8 cellular contexts compared by ENCODE assay signal in the genomic region with DNA sequence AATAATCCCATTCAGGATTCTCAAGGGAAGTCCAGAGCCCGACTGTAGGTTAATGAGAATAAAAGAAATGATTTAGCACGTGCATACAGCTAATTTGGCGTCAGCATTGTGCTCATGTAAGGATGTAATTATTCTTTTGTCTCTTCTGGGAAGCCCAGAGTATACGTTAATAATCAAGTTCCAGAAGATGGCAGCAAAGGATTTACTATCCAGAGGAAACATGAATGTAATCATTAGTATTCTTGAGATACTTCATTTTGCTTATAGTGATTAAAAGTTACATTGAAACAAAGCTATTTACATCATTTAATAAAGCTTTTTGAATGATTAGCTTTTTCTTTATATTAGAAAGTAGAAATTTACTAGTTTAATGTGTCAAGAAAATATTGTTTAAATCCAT.
DNase-seq lines count a peak whose midpoint lies in the region; ATAC-seq and TF ChIP-seq lines count a peak whose summit lies in the region.

No MANE protein-coding gene starts in this region.

- DNase-seq in COLO829 (ENCODE audit: low spot score) (peak; percentile 79), LNCaP clone FGC (ENCODE audit: low read depth) (peak; percentile 44), amniotic epithelial cell (ENCODE audit: low read depth) (peak; percentile 68), left kidney (ENCODE audit: low read depth, low spot score) (peak; percentile 72), NK-92 (lab: John Stamatoyannopoulos, UW; ENCODE audit: unreplicated experiment) (no peak)

- ATAC-seq in GM19328 (IDR thresholded peaks at IDR 0.05; ENCODE audit: unreplicated experiment) (no peak), HG03045 (IDR thresholded peaks at IDR 0.05; ENCODE audit: unreplicated experiment) (no peak), HG03039 (IDR thresholded peaks at IDR 0.05; ENCODE audit: unreplicated experiment) (no peak)

- TF ChIP-seq CTCF in LNCaP clone FGC (IDR thresholded peaks at IDR 0.05; ENCODE audit: control insufficient read depth, extremely low read depth, insufficient read depth), result peak; percentile 59

- H3K4me3 ChIP-seq in LNCaP clone FGC (ENCODE audit: low read depth, low read length), result no peak overlapping the region
